ENCODE assay signal across 24 cellular contexts in the genomic region with DNA sequence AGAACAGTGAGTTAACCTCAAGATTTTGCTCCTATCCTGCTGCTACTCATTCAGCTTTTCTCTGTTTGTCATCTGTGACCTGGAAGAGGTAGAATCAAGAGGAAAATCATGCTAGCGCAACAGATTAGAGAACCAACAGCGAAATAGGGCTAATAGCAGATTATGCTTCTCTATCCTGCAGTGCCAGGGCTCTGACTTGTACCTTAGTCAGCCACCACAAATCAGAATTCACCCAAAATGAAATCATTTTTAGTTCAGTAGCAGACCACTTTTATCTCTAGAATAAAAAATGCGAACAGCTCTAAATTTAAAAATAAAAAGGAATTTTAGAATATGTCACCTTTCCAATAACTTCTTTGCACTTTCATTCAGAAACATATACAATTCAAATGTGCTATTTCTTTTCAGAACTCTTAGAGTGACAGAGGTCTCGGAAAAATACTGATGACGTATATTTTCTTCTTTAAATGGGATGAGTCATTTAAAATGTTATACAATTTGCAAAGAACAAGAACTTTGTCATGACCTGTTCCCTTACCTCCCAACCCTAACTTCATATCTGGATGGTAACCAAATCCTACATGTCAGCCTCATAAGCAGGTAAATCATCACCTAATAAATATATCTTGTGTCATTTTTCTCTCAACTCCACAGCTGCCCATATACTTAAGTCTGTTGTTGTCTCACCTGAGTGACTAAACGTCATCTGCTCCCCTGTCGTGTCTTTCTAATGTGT.
DNase-seq lines count a peak whose midpoint lies in the region; FAIRE-seq and TF ChIP-seq lines count a peak whose summit lies in the region.
"Had no signal": no experiment of that assay in that cellular context is flagged by ENCODE, and none has a peak within 500 bp of the region (broad histone marks: within the 10 kb centered on the region; RNA-seq: fewer than 3 reads in every experiment).

No MANE protein-coding gene starts in this region.

- no peak overlapping the region for H2BK5ac ChIP-seq in H9 (ENCODE audit: insufficient read length, low read length)

- H4K91ac ChIP-seq in H9 (ENCODE audit: insufficient read length, low read depth, low read length): no peak overlapping the region

- H3K56ac ChIP-seq in H9 (ENCODE audit: insufficient read length, low read depth, low read length): no peak overlapping the region

- H3K79me1 ChIP-seq in H9 (ENCODE audit: insufficient read depth, low read depth, low read length, poor library complexity, severe bottlenecking): no peaks in the 10 kb centered on the region

- FAIRE-seq in endothelial cell of umbilical vein (lab: Jason Lieb, UNC): no peak
- FAIRE-seq: GM12891 had no signal

- H3K27ac ChIP-seq in H9 (ENCODE audit: insufficient read length, low read depth, low read length) (no peak overlapping the region), RWPE1 (peak overlapping the region; percentile 75), endothelial cell of umbilical vein (ENCODE audit: insufficient read depth, low read depth, low read length) (no peak overlapping the region), spleen (no peak overlapping the region)
- H3K27ac ChIP-seq: PC-9 had no signal

- H3K9me1 ChIP-seq in endothelial cell of umbilical vein (replicated peaks; ENCODE audit: control insufficient read depth, extremely low read depth, insufficient read depth, low read length): no peaks in the 10 kb centered on the region

- TF ChIP-seq CTCF in H9 (conservative IDR thresholded peaks at IDR 0.05) (no peak), RWPE1 (conservative IDR thresholded peaks at IDR 0.05; ENCODE audit: low read depth) (no peak), endothelial cell of umbilical vein (IDR thresholded peaks at IDR 0.05; ENCODE audit: extremely low read depth in 1 of 2, insufficient read depth in 1 of 2, low read depth in 1 of 2, low read length in 2 of 2) (no peak), spleen (IDR thresholded peaks at IDR 0.05 in 8 of 11, conservative IDR thresholded peaks at IDR 0.05 in 3 of 11) (no peak)

- POLR2A ChIA-PET in RWPE1 (lab: Yijun Ruan, JAX; ENCODE audit: low non-redundant PET): no interaction called here
- POLR2A ChIA-PET in endothelial cell of umbilical vein (lab: Charles Lee): no interaction called here

- no peak overlapping the region for H2BK15ac ChIP-seq in H9 (ENCODE audit: low read depth, low read length)

- CTCF ChIA-PET in RWPE1 (lab: Yijun Ruan, JAX) (interaction anchor here (0.9 kb wide), 1 partner anchor 18 kb away, joined by 3 read pairs; no protein-coding TSS in a partner anchor), endothelial cell of umbilical vein (lab: Charles Lee) (no interaction called here)

- H3K4me1 ChIP-seq in H9 (ENCODE audit: insufficient read depth, low read length) (peaks cover 2% of the 10 kb centered on the region; the same call in 1 of the 2 replicates), endothelial cell of umbilical vein (ENCODE audit: control insufficient read depth, extremely low read depth, insufficient read depth, low read length) (no peaks in the 10 kb centered on the region), spleen (no peaks in the 10 kb centered on the region)

- H3K4me2 ChIP-seq in H9 (ENCODE audit: insufficient read depth, insufficient read length, low read length) (no peak overlapping the region), endothelial cell of umbilical vein (ENCODE audit: insufficient read depth, low read length) (no peak overlapping the region)
- H3K4me2 ChIP-seq: PC-9 had no signal

- no peak overlapping the region for H4K5ac ChIP-seq in H9 (ENCODE audit: insufficient read length, low read depth, low read length)

- H3K27me3 Mint-ChIP-seq in H9 (ENCODE audit: low read depth): no peaks in the 10 kb centered on the region; the same call in 1 of the 2 replicates
- H3K27me3 Mint-ChIP-seq: CD4-positive, alpha-beta memory T cell had no signal

- H3K4me3 Mint-ChIP-seq in H9: no peak overlapping the region
- H3K4me3 Mint-ChIP-seq: CD4-positive, alpha-beta memory T cell had no signal

- H4K20me1 ChIP-seq in H9 (ENCODE audit: control insufficient read depth, insufficient read depth, insufficient read length) (no peaks in the 10 kb centered on the region), endothelial cell of umbilical vein (replicated peaks; ENCODE audit: control insufficient read depth, extremely low read depth, insufficient read depth, low read length) (no peaks in the 10 kb centered on the region)

- no peaks in the 10 kb centered on the region for H3K36me3 ChIP-seq in endothelial cell of umbilical vein (ENCODE audit: control insufficient read depth in 2 of 2, extremely low read depth in 1 of 2, insufficient read depth in 2 of 2, low read length in 2 of 2)
- no peaks in the 10 kb centered on the region for H3K36me3 ChIP-seq in spleen

- dilution Hi-C loops in endothelial cell of umbilical vein (cut with MboI; ENCODE audit: extremely low pct_ligation_motif_present, low sequenced_read_pairs): no loop called here

- H2BK12ac ChIP-seq in H9 (ENCODE audit: insufficient read length, low read depth, low read length): no peak overlapping the region

- H3K9me3 ChIP-seq in H9 (ENCODE audit: control insufficient read depth, low read depth, low read length) (no peaks in the 10 kb centered on the region), endothelial cell of umbilical vein (replicated peaks; ENCODE audit: control insufficient read depth, insufficient read depth, low read length) (no peaks in the 10 kb centered on the region), spleen (peaks cover 0 to 4% (median 0%) of the 10 kb centered on the region in 8 donors)

- H4K8ac ChIP-seq in H9 (replicated peaks; ENCODE audit: insufficient read length, low read depth, low read length): no peak overlapping the region

- H3K9ac ChIP-seq in H9 (ENCODE audit: extremely low read depth, insufficient read length, low read length): no peak overlapping the region
- no peak overlapping the region for H3K9ac ChIP-seq in endothelial cell of umbilical vein (replicated peaks; ENCODE audit: extremely low read depth, insufficient read depth, low read length)

- intact Hi-C loops in endothelial cell of umbilical vein (cut with micrococcal nuclease): no loop called here
- intact Hi-C loops in spleen (cut with DNase I; ENCODE audit: low total_unique reads): no loop called here

- no peak overlapping the region for H2BK20ac ChIP-seq in H9 (ENCODE audit: low read depth, low read length, poor library complexity, severe bottlenecking)

- H3K23me2 ChIP-seq in H9 (ENCODE audit: insufficient read length, low read depth, low read length, poor library complexity, severe bottlenecking): no peaks in the 10 kb centered on the region

- peaks cover 5 to 6% of the 10 kb centered on the region in 2 experiments for H3K4me1 Mint-ChIP-seq in H9
- H3K4me1 Mint-ChIP-seq: CD4-positive, alpha-beta memory T cell had no signal

- no peak overlapping the region for H3K23ac ChIP-seq in H9 (ENCODE audit: insufficient read length, low read depth, low read length)

- BruUV-seq in endothelial cell of umbilical vein (replicated peaks; lab: Mats Ljungman, UMichigan): no TSS peak

- no peaks in the 10 kb centered on the region for H3K9me3 Mint-ChIP-seq in H9

- no peak overlapping the region for H2AK5ac ChIP-seq in H9 (ENCODE audit: insufficient read length, low read length)

- H2AFZ ChIP-seq in H9 (ENCODE audit: low read length): no peak overlapping the region
- H2AFZ ChIP-seq in endothelial cell of umbilical vein (ENCODE audit: low read depth, low read length): no peak overlapping the region
- H2AFZ ChIP-seq: PC-9 had no signal

- H3K18ac ChIP-seq in H9 (ENCODE audit: insufficient read length, low read depth, low read length): no peak overlapping the region

- no peak overlapping the region for H3T11ph ChIP-seq in H9 (ENCODE audit: low read length)

- H2BK120ac ChIP-seq in H9 (ENCODE audit: low read depth, low read length, poor library complexity, severe bottlenecking): peak overlapping the region; percentile 48

- DNase-seq in H9 (no peak), RWPE1 (ENCODE audit: low spot score) (peak; percentile 55), endothelial cell of umbilical vein (ENCODE audit: low read depth, low spot score) (no peak), iris pigment epithelial cell (ENCODE audit: low read depth) (peak; percentile 0), spleen (no peak), NCI-H2227 (lab: John Stamatoyannopoulos, UW; ENCODE audit: unreplicated experiment) (no peak), NCI-H187 (lab: John Stamatoyannopoulos, UW) (no peak)
- DNase-seq: C1 segment of cervical spinal cord; CD4-positive, alpha-beta memory T cell; COR-L47; DMS53; GF-D8; NCI-H1092; NCI-H1417 treated with DMSO at 0.1 percent for 48 hours; NCI-H187 treated with DMSO at 0.1 percent for 48 hours; NCI-H2171 treated with DMSO at 0.1 percent for 48 hours; NCI-H446; NCI-H524 treated with DMSO at 0.1 percent for 48 hours; NCI-H774; PC-9; RPMI8226; SHP77 treated with DMSO at 0.1 percent for 48 hours; T-helper 1 cell had no signal

- no peak overlapping the region for H3K4ac ChIP-seq in H9 (ENCODE audit: low read depth, low read length)

- TF ChIP-seq POLR2A in endothelial cell of umbilical vein (IDR thresholded peaks at IDR 0.05; ENCODE audit: low read depth, low read length): no peak
- TF ChIP-seq POLR2A in spleen (IDR thresholded peaks at IDR 0.05): no peak

- WGBS in H9 (ENCODE audit: extremely low coverage, insufficient read length, low lambda C conversion rate): no CpG with 5 or more reads among the region's 7 CpGs
- 88 to 95% (median 91%) methylated on average over 7 of the region's 7 CpGs for WGBS in spleen, 5 donors

- H3K14ac ChIP-seq in H9 (ENCODE audit: insufficient read depth, low read length): no peak overlapping the region

- H3K27ac Mint-ChIP-seq in H9: no peak overlapping the region; a peak in 1 of 7 replicates
- H3K27ac Mint-ChIP-seq: CD4-positive, alpha-beta memory T cell had no signal

- H3K4me3 ChIP-seq in endothelial cell of umbilical vein (replicated peaks in 1 of 3; ENCODE audit: insufficient read depth in 1 of 3, low read depth in 1 of 3, low read length in 3 of 3): no peak overlapping the region
- no peak overlapping the region for H3K4me3 ChIP-seq in spleen
- H3K4me3 ChIP-seq: PC-9 had no signal

- no peaks in the 10 kb centered on the region for H3K79me2 ChIP-seq in H9 (ENCODE audit: insufficient read depth, low read length)
- H3K79me2 ChIP-seq in endothelial cell of umbilical vein (ENCODE audit: control insufficient read depth, insufficient read depth, low read length): no peaks in the 10 kb centered on the region

- no peaks in the 10 kb centered on the region; a peak in 1 of 7 replicates for H3K36me3 Mint-ChIP-seq in H9 (ENCODE audit: insufficient read depth in 1 of 3, low read depth in 3 of 3)
- H3K36me3 Mint-ChIP-seq: CD4-positive, alpha-beta memory T cell had no signal

- H3K27me3 ChIP-seq in H9 (ENCODE audit: insufficient read depth, low read length): no peaks in the 10 kb centered on the region
- no peaks in the 10 kb centered on the region for H3K27me3 ChIP-seq in endothelial cell of umbilical vein (ENCODE audit: control insufficient read depth in 2 of 2, insufficient read depth in 2 of 2, low read length in 2 of 2)
- no peaks in the 10 kb centered on the region for H3K27me3 ChIP-seq in spleen (replicated peaks in 1 of 7)

TF ChIP-seq in endothelial cell of umbilical vein, 7 proteins besides CTCF, POLR2A, EP300 and RAD21:
- TF ChIP-seq MYC (IDR thresholded peaks at IDR 0.05; ENCODE audit: low read depth, low read length) (no peak), JUN (IDR thresholded peaks at IDR 0.05; ENCODE audit: borderline replicate concordance, insufficient read depth, insufficient read length, low read depth) (peak; percentile 15)
TF ChIP-seq in endothelial cell of umbilical vein: peak in this region for 1.

Comparison
In these comparisons a context has a peak if more than half of its experiments do, and no peak if none do; other contexts are left out.
1. DNase-seq: peak in RWPE1 (single experiment) and iris pigment epithelial cell (single experiment); none in H9 (single experiment), endothelial cell of umbilical vein (single experiment), spleen (single experiment), NCI-H2227 (single experiment) and NCI-H187 (0 of 2).